ENCODE assay signal across 13 cellular contexts in the genomic region with DNA sequence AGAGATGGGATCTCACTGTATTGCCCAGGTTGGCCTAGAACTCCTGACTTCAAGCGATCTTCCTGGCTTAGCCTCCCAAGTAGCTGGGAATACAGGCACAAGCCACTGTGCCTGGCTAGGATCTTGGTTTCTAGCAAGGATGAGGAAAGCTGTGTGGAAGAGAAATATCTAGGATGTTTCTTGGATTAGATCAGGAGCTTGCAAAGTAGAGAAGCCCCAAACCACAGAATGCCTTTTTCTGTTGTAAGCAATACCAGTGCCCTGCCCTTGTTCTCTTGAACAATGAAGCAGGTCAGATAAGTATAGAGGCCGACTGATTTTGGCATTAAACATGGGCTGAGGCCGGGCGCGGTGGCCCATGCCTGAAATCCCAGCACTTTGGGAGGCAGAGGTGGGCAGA. TPM values are rescaled to one million over a fixed set of nuclear protein-coding genes. Genes with fewer than 3 reads are reported as not detected.
A peak's percentile ranks its signal among the peaks of the same experiment; 100 is the strongest.
DNase-seq lines count a peak whose midpoint lies in the region; ATAC-seq and TF ChIP-seq lines count a peak whose summit lies in the region.
"Had no signal": no experiment of that assay in that cellular context is flagged by ENCODE, and none has a peak within 500 bp of the region (broad histone marks: within the 10 kb centered on the region; RNA-seq: fewer than 3 reads in every experiment).

No MANE protein-coding gene starts in this region.

- H3K9me3 Mint-ChIP-seq in progenitor cell of endocrine pancreas (ENCODE audit: low read depth), result peaks cover 5% of the 10 kb centered on the region
- H3K9me3 Mint-ChIP-seq: activated naive CD4-positive, alpha-beta T cell treated with anti-CD3 and anti-CD28 coated beads, Interleukin-2, amount 50 U/mL, for 72 hours had no signal

- H3K27me3 Mint-ChIP-seq in progenitor cell of endocrine pancreas, result no peaks in the 10 kb centered on the region

- DNase-seq in H4 (ENCODE audit: low spot score) (peak; percentile 51), SW480 (ENCODE audit: low spot score) (peak; percentile 19), fibroblast of villous mesenchyme (ENCODE audit: low read depth) (peak; percentile 86), stromal cell of bone marrow (ENCODE audit: low read depth) (peak; percentile 51), progenitor cell of endocrine pancreas (ENCODE audit: low spot score, unreplicated experiment) (no peak)
- no peak for DNase-seq in activated naive CD4-positive, alpha-beta T cell treated with Interleukin-2 at 50 U/mL for 16 hours
- DNase-seq: DMS 273 treated with DMSO at 0.1 percent for 48 hours, Karpas-422, midbrain, right cardiac atrium, T1000 had no signal

- H3K4me1 Mint-ChIP-seq in progenitor cell of endocrine pancreas (ENCODE audit: low read depth), result peaks cover 2% of the 10 kb centered on the region

- H3K27ac Mint-ChIP-seq in progenitor cell of endocrine pancreas, result no peak overlapping the region
- H3K27ac Mint-ChIP-seq: activated naive CD4-positive, alpha-beta T cell treated with anti-CD3 and anti-CD28 coated beads, Interleukin-2, amount 50 U/mL, for 72 hours had no signal

- ATAC-seq in GM21447 (IDR thresholded peaks at IDR 0.05; ENCODE audit: unreplicated experiment), result no peak
- ATAC-seq: activated naive CD4-positive, alpha-beta T cell treated with anti-CD3 and anti-CD28 coated beads, Interleukin-2, amount 50 U/mL, for 72 hours; right cardiac atrium had no signal

- no peak for TF ChIP-seq CTCF in fibroblast of villous mesenchyme (IDR thresholded peaks at IDR 0.05; ENCODE audit: insufficient read depth, low read depth, low read length)
- no peak for TF ChIP-seq CTCF in progenitor cell of endocrine pancreas (IDR thresholded peaks at IDR 0.05; ENCODE audit: unreplicated experiment)

- H3K4me3 ChIP-seq in fibroblast of villous mesenchyme (ENCODE audit: low read depth, low read length), result no peak overlapping the region

- peaks cover 13% of the 10 kb centered on the region for H3K36me3 Mint-ChIP-seq in progenitor cell of endocrine pancreas (ENCODE audit: insufficient read depth)

- H3K4me3 Mint-ChIP-seq in progenitor cell of endocrine pancreas (ENCODE audit: low read depth), result no peak overlapping the region

RNA-seq across cellular contexts. Expression of gene STRN3, which starts 44.3 kb away (rescaled TPM):
- total RNA-seq in H4 (2014; rRNA removed; shearing (Covaris generic)), result 15.2 and 18.5 TPM in 2 replicates
- total RNA-seq in fibroblast of villous mesenchyme (53.5 and 83.3 TPM in 2 replicates), progenitor cell of endocrine pancreas (46.7 and 54.8 TPM in 2 replicates)

RNA-seq across cellular contexts. Expression of gene AP4S1, which starts 45.0 kb away (rescaled TPM):
- 15.2 and 40.7 TPM in 2 replicates for total RNA-seq in H4 (2014; rRNA removed; shearing (Covaris generic))
- 5.6 and 6.1 TPM in 2 replicates for total RNA-seq in fibroblast of villous mesenchyme
- 12.0 and 12.9 TPM in 2 replicates for total RNA-seq in progenitor cell of endocrine pancreas

Comparison
In these comparisons a context has a peak if more than half of its experiments do, and no peak if none do; other contexts are left out.
1. DNase-seq: peak in H4 (single experiment), SW480 (single experiment), fibroblast of villous mesenchyme (single experiment) and stromal cell of bone marrow (single experiment); none in progenitor cell of endocrine pancreas (single experiment) and activated naive CD4-positive, alpha-beta T cell treated with Interleukin-2 at 50 U/mL for 16 hours (single experiment).